8 cellular contexts compared by ENCODE assay signal in the genomic region with DNA sequence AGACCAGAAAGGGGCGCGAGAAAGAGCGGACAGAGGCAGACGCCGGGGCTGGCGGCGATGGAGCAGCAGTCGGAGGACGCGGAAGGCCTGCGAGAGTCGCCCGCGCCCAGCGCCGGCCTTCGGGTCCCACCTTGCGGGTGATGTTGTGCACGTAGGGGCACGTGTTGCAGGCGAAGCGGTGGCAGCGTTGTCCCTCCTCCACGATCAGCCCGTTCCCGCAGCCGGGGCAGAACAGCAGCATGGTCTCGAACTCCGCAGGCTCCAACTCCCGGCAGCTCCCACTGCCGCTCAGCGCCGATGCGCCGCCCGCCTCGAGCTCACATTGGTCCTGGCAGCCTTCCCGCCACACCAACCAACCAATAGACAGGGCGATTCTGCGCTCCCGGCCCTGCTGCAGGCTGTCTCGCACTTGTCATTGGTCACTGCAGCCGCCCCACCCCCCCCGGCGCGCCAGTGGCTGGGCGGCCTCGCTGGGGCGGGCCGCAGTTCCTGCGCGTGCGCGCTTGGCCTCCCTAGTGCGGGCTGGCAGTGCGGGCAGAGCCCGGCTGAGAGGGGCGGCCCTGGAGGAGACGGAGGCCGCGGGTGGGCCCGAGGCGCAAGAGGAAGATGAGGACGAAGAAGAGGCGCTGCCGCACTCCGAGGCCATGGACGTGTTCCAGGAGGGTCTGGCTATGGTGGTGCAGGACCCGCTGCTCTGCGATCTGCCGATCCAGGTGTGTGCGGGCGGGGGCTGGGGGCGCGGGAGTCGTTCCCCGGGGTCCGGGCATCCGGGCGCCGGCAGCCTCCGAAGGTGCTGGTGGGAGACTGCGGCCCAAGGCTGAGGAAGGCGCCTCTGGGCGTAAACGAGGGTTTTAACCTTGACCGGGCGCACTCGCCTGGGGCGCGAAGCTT. TPM values are rescaled to one million over a fixed set of nuclear protein-coding genes. Genes with fewer than 3 reads are reported as not detected.
DNase-seq lines count a peak whose midpoint lies in the region; ATAC-seq and TF ChIP-seq lines count a peak whose summit lies in the region.

POLR3K (minus strand) TSS at position 263 of the 891 bp plus-strand sequence; CDS start at position 241, 22 bp downstream.
SNRNP25 (plus strand) TSS at position 483 of the 891 bp plus-strand sequence; CDS start at position 672, 189 bp downstream.

- intact Hi-C loops in Right ventricle myocardium inferior (cut with DNase I), result no loop called here
- intact Hi-C loops in ovary (cut with DNase I), result no loop called here
- intact Hi-C loops in thyroid gland (cut with DNase I), result no loop called here

- TF ChIP-seq CTCF in GM10266 (IDR thresholded peaks at IDR 0.05; ENCODE audit: control insufficient read depth, insufficient read depth, low read depth, missing control alignments), result no peak
- no peak for TF ChIP-seq CTCF in ovary (IDR thresholded peaks at IDR 0.05)
- TF ChIP-seq CTCF in thyroid gland (IDR thresholded peaks at IDR 0.05), result no peak

- 0 to 1% (median 0%) methylated on average over 71 to 91 of the region's 91 CpGs for WGBS in ovary, 3 donors
- WGBS in thyroid gland, 2 donors, result 0 to 5% methylated on average over 29 to 31 of the region's 91 CpGs

- H3K27ac Mint-ChIP-seq in activated naive CD4-positive, alpha-beta T cell treated with anti-CD3 and anti-CD28 coated beads, Interleukin-2, amount 50 U/mL, for 72 hours, result peak within 1 kb of the TSS; percentile 87 to 90

- DNase-seq in GM10266 (ENCODE audit: extremely low spot score) (peak; percentile 99), NCI-H1105 (lab: John Stamatoyannopoulos, UW) (peak; percentile 81), SKM-1 (lab: John Stamatoyannopoulos, UW; ENCODE audit: unreplicated experiment) (peak; percentile 99), Right ventricle myocardium inferior (ENCODE audit: missing footprints) (peak; percentile 100), ovary (peak; percentile 98 to 100 (median 99)), thyroid gland (peak; percentile 100)
- peak; percentile 96 to 98 for DNase-seq in activated naive CD4-positive, alpha-beta T cell treated with anti-CD3 and anti-CD28 coated beads, Interleukin-2, amount 50 U/mL, for 72 hours (ENCODE audit: low spot score in 2 of 2)

- peak within 1 kb of the TSS in 1 of 2 donors; percentile 57 for H3K27ac ChIP-seq in ovary
- peak within 1 kb of the TSS; percentile 35 to 70 (median 55) for H3K27ac ChIP-seq in thyroid gland

- H3K27me3 ChIP-seq in ovary (no peaks in the 10 kb centered on the region), thyroid gland (no peaks in the 10 kb centered on the region)

- H3K36me3 ChIP-seq in ovary (no peaks in the 10 kb centered on the region), thyroid gland (peaks cover 20 to 26% of the 10 kb centered on the region in 2 donors)

- H3K4me1 ChIP-seq in ovary (ENCODE audit: insufficient read depth), result peaks cover 2% of the 10 kb centered on the region
- peaks cover 14 to 23% of the 10 kb centered on the region in 2 donors for H3K4me1 ChIP-seq in thyroid gland

- H3K4me3 ChIP-seq in ovary (peak within 1 kb of the TSS; percentile 91), thyroid gland (replicated peaks in 1 of 3) (peak within 1 kb of the TSS; percentile 53 to 72 (median 72))

- no peaks in the 10 kb centered on the region for H3K9me3 Mint-ChIP-seq in activated naive CD4-positive, alpha-beta T cell treated with anti-CD3 and anti-CD28 coated beads, Interleukin-2, amount 50 U/mL, for 72 hours

- H3K9me3 ChIP-seq in ovary (no peaks in the 10 kb centered on the region), thyroid gland (no peaks in the 10 kb centered on the region)

- ATAC-seq in HG02623 (IDR thresholded peaks at IDR 0.05; ENCODE audit: unreplicated experiment), result peak; percentile 90
- peak; percentile 97 to 99 for ATAC-seq in activated naive CD4-positive, alpha-beta T cell treated with anti-CD3 and anti-CD28 coated beads, Interleukin-2, amount 50 U/mL, for 72 hours
- peak; percentile 96 for ATAC-seq in Right ventricle myocardium inferior

- H3K36me3 Mint-ChIP-seq in activated naive CD4-positive, alpha-beta T cell treated with anti-CD3 and anti-CD28 coated beads, Interleukin-2, amount 50 U/mL, for 72 hours, result peaks cover 21 to 26% of the 10 kb centered on the region in 2 donors

- TF ChIP-seq EP300 in ovary (IDR thresholded peaks at IDR 0.05), result no peak

- peak; percentile 60 for TF ChIP-seq POLR2A in ovary (IDR thresholded peaks at IDR 0.05)
- peak in 1 of 2 donors; percentile 81 for TF ChIP-seq POLR2A in thyroid gland (IDR thresholded peaks at IDR 0.05)

RNA-seq across cellular contexts. Expression of gene POLR3K, which starts in this region (rescaled TPM):
- total RNA-seq in activated naive CD4-positive, alpha-beta T cell treated with anti-CD3 and anti-CD28 coated beads, Interleukin-2, amount 50 U/mL, for 72 hours, result 10 to 100 TPM; 40.6 to 44.3 TPM
- total RNA-seq in Right ventricle myocardium inferior (11.3 TPM), ovary (10 to 100 TPM in 3 of 7 donors, 1 to 10 TPM in 4; 3.7 to 11.0 (median 9.9) TPM), thyroid gland (1 to 10 TPM; 3.5 to 6.7 (median 4.6) TPM)
- 10 to 100 TPM in 1 of 2 donors, 1 to 10 TPM in 1; 9.4 to 11.9 TPM for polyA plus RNA-seq in ovary

RNA-seq across cellular contexts. Expression of gene SNRNP25, which starts in this region (rescaled TPM):
- 10 to 100 TPM; 47.6 to 53.4 TPM for total RNA-seq in activated naive CD4-positive, alpha-beta T cell treated with anti-CD3 and anti-CD28 coated beads, Interleukin-2, amount 50 U/mL, for 72 hours
- total RNA-seq in Right ventricle myocardium inferior, result 80.7 TPM
- 10 to 100 TPM; 12.8 to 27.8 (median 23.7) TPM for total RNA-seq in ovary
- polyA plus RNA-seq in ovary, result 10 to 100 TPM; 26.9 to 35.7 TPM
- 10 to 100 TPM; 16.1 to 53.6 (median 34.8) TPM for total RNA-seq in thyroid gland
